ENCODE assay signal across 9 cellular contexts in the genomic region with DNA sequence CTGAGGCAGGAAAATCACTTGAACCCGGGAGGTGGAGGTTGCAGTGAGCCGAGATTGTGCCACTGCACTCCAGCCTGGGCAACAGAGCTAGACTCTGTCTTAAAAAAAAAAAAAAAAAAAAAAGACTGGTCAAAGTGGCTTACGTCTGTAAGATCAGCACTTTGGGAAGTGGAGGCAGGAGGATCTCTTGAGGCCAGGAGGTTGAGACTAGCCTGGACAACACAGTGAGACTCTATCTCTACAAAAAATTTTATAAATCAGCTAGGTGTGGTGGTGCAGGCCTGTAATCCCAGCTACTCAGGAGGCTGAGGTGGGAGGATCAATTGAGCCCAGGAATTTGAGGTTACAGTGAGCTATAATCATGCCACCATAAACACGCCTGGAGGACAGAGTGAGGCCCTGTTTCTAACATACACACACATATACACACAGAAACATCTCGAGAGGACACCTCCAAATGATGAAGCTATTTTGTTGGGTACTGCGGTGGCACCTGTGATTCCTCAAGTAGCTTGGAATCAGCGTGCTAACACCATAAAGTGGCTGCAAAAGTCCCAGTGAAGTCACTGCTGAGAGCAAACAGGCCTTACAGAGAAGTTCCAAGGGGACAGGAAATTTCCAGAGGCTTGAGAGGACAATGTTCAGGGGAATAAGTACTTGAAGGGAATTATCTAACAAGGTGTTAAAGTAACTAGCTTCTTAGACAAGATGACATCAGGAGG. TPM values are rescaled to one million over a fixed set of nuclear protein-coding genes. Genes with fewer than 3 reads are reported as not detected.
DNase-seq lines count a peak whose midpoint lies in the region; ATAC-seq, FAIRE-seq and TF ChIP-seq lines count a peak whose summit lies in the region.
"Had no signal": no experiment of that assay in that cellular context is flagged by ENCODE, and none has a peak within 500 bp of the region (broad histone marks: within the 10 kb centered on the region; RNA-seq: fewer than 3 reads in every experiment).

No MANE protein-coding gene starts in this region.

- POLR2A ChIA-PET in OCI-LY7 (lab: Charles Lee), result interaction anchor here (0.6 to 1.7 kb wide), 9 partner anchors 9 to 153 kb away, joined by 3 to 6 read pairs (median 4); no protein-coding TSS in a partner anchor

- H3K36me3 Mint-ChIP-seq in Calu3 (ENCODE audit: insufficient read depth, unreplicated experiment), result peaks cover 47% of the 10 kb centered on the region

- WGBS in pancreas, 2 donors, result 77 to 86% methylated on average over 7 of the region's 7 CpGs

- peaks cover 11% of the 10 kb centered on the region for H3K9me3 ChIP-seq in OCI-LY7 (ENCODE audit: low read length)
- H3K9me3 ChIP-seq in endocrine pancreas (ENCODE audit: control insufficient read depth, low read length), result no peaks in the 10 kb centered on the region
- no peaks in the 10 kb centered on the region for H3K9me3 ChIP-seq in pancreas

- DNase-seq in Calu3 (no peak), OCI-LY7 (ENCODE audit: low spot score) (peak; percentile 40), pancreas (no peak), C1 segment of cervical spinal cord (lab: John Stamatoyannopoulos, UW) (no peak), SW 1271 (lab: John Stamatoyannopoulos, UW) (no peak)
- DNase-seq: stimulated activated CD4-positive, alpha-beta T cell treated with anti-CD3 and anti-CD28 coated beads, Interleukin-2, amount 100 ng/mL, for 48 hours had no signal

- H3K4me1 ChIP-seq in OCI-LY7 (ENCODE audit: insufficient read depth, low read length, poor library complexity, severe bottlenecking) (peaks cover 58% of the 10 kb centered on the region), endocrine pancreas (ENCODE audit: control insufficient read depth, insufficient read depth, low read length) (no peaks in the 10 kb centered on the region), pancreas (peaks cover 14 to 43% (median 15%) of the 10 kb centered on the region in 3 donors)

- peak overlapping the region; percentile 77 for H3K4me3 Mint-ChIP-seq in Calu3 (ENCODE audit: low read depth, unreplicated experiment)

- H3K27me3 ChIP-seq in endocrine pancreas (ENCODE audit: control insufficient read depth, insufficient read depth, low read length) (no peaks in the 10 kb centered on the region), pancreas (no peaks in the 10 kb centered on the region)

- ATAC-seq in pancreas (no peak), HG03469 (IDR thresholded peaks at IDR 0.05; ENCODE audit: unreplicated experiment) (no peak), GM18519 (IDR thresholded peaks at IDR 0.05; ENCODE audit: low FRiP score, unreplicated experiment) (no peak)

- H3K9me2 ChIP-seq in OCI-LY7 (ENCODE audit: insufficient read depth, low read length), result no peaks in the 10 kb centered on the region

- peaks cover 8% of the 10 kb centered on the region for H4K20me1 ChIP-seq in OCI-LY7 (ENCODE audit: insufficient read depth, low read length)

- H3K36me3 ChIP-seq in OCI-LY7 (ENCODE audit: insufficient read depth, low read length) (peaks cover 48% of the 10 kb centered on the region), endocrine pancreas (ENCODE audit: control insufficient read depth, insufficient read depth, low read length) (no peaks in the 10 kb centered on the region), pancreas (no peaks in the 10 kb centered on the region)

- peaks cover 63% of the 10 kb centered on the region for H3K79me2 ChIP-seq in OCI-LY7 (ENCODE audit: insufficient read depth, low read depth, low read length)

- H3K4me2 ChIP-seq in OCI-LY7 (ENCODE audit: low read length), result peak overlapping the region; percentile 99

- peak overlapping the region; percentile 36 for H3K27ac Mint-ChIP-seq in Calu3 (ENCODE audit: unreplicated experiment)

- H3K27ac ChIP-seq in OCI-LY7 (ENCODE audit: low read depth, low read length, poor library complexity, severe bottlenecking), result peak overlapping the region; percentile 96
- H3K27ac ChIP-seq in pancreas, result peak overlapping the region in 2 of 4 donors; percentile 47 to 89

- BruUV-seq in Calu3 (replicated peaks; lab: Mats Ljungman, UMichigan), result TSS peak; percentile 50
- BruUV-seq in OCI-LY7 (replicated peaks; lab: Mats Ljungman, UMichigan), result TSS peak; percentile 56

- no peak for FAIRE-seq in pancreas (lab: Jason Lieb, UNC)

- no peaks in the 10 kb centered on the region for H3K27me3 Mint-ChIP-seq in Calu3 (ENCODE audit: unreplicated experiment)

- TF ChIP-seq CTCF in Calu3 (IDR thresholded peaks at IDR 0.05; ENCODE audit: unreplicated experiment) (no peak), OCI-LY7 (conservative IDR thresholded peaks at IDR 0.05; ENCODE audit: low read length) (no peak), pancreas (IDR thresholded peaks at IDR 0.05) (no peak)

- CTCF ChIA-PET in Calu3 (lab: Charles Lee) (interaction anchor here (0.6 kb wide), 2 partner anchors 129 to 719 kb away, joined by 4 to 5 read pairs; no protein-coding TSS in a partner anchor), OCI-LY7 (lab: Charles Lee; ENCODE audit: unreplicated experiment) (no interaction called here)

- H2AFZ ChIP-seq in OCI-LY7 (ENCODE audit: low read length), result no peak overlapping the region

- intact Hi-C loops in Calu3 (cut with micrococcal nuclease; ENCODE audit: unreplicated experiment), result no loop called here
- intact Hi-C loops in OCI-LY7 (cut with micrococcal nuclease; ENCODE audit: unreplicated experiment), result no loop called here
- intact Hi-C loops in pancreas (cut with DNase I), result no loop called here

- H3K4me3 ChIP-seq in OCI-LY7 (ENCODE audit: low read depth, low read length, poor library complexity, severe bottlenecking) (peak overlapping the region; percentile 97), endocrine pancreas (ENCODE audit: control insufficient read depth, insufficient read depth, low read length) (peak overlapping the region; percentile 40), pancreas (peak overlapping the region in 3 of 4 donors; percentile 70 to 86 (median 72))

- peak overlapping the region; percentile 21 for H3K9ac ChIP-seq in endocrine pancreas (ENCODE audit: control insufficient read depth, insufficient read depth, low read length)

- H3K4me1 Mint-ChIP-seq in Calu3 (ENCODE audit: low read depth, unreplicated experiment), result peaks cover 30% of the 10 kb centered on the region

- no peaks in the 10 kb centered on the region for H3K9me3 Mint-ChIP-seq in Calu3 (ENCODE audit: low read depth, unreplicated experiment)

RNA-seq across cellular contexts. Expression of gene NADK, which starts 1.4 kb away (rescaled TPM):
- 92.2 and 103 TPM in 2 replicates for total RNA-seq in Calu3 (2022)
- 144 and 156 TPM in 2 replicates for total RNA-seq in OCI-LY7 (2014; rRNA removed; shearing (Covaris generic))
- total RNA-seq in OCI-LY7 (2022), result 173 and 184 TPM in 2 replicates
- total RNA-seq in pancreas, result 10 to 100 TPM; 27.8 to 55.9 (median 39.0) TPM
- 10 to 100 TPM; 46.9 to 63.3 TPM for polyA plus RNA-seq in pancreas

RNA-seq across cellular contexts. Expression of gene CDK11A, which starts 52.7 kb away (rescaled TPM):
- total RNA-seq in Calu3 (2022) (36.2 and 41.7 TPM in 2 replicates), OCI-LY7 (2022) (90.5 and 92.1 TPM in 2 replicates), pancreas (10 to 100 TPM; 13.2 to 22.0 (median 16.7) TPM)
- 50.9 and 66.1 TPM in 2 replicates for total RNA-seq in OCI-LY7 (2014; rRNA removed; shearing (Covaris generic))
- 100 to 1,000 TPM in 1 of 2 donors, 10 to 100 TPM in 1; 63.5 to 111 TPM for polyA plus RNA-seq in pancreas

Comparison
In these comparisons a context has a peak if more than half of its experiments do, and no peak if none do; other contexts are left out.
1. H3K4me3 ChIP-seq: peak in every context shown above with its lines; median percentile 97 in OCI-LY7; 72 in pancreas; 40 in endocrine pancreas.